In genomic region chrX:2855761-2856160, GRCh38 we compare ENCODE assay signal across 7 cellular contexts. TPM values are rescaled to one million over a fixed set of nuclear protein-coding genes. Genes with fewer than 3 reads are reported as not detected.
"Had no signal": no experiment of that assay in that cellular context is flagged by ENCODE, and none has a peak within 500 bp of the region (broad histone marks: within the 10 kb centered on the region; RNA-seq: fewer than 3 reads in every experiment).

No MANE protein-coding gene starts in this region.

- DNase-seq: GDM1, GF-D8 had no signal

- ATAC-seq: GM12878 had no signal

- FAIRE-seq: G401.6, GM12878, GM12891, GM18507, GM19239 had no signal

- H3K4me3 ChIP-seq: GM12878 had no signal

RNA-seq across cellular contexts. Expression of gene GYG2, which starts 27.0 kb away (rescaled TPM):
- total RNA-seq: GM12878 had no signal
